ENCODE assay signal across 35 cellular contexts in genomic region chr6:137655291-137655690, GRCh38.
"Had no signal": no experiment of that assay in that cellular context is flagged by ENCODE, and none has a peak within 500 bp of the region (broad histone marks: within the 10 kb centered on the region; RNA-seq: fewer than 3 reads in every experiment).

No MANE protein-coding gene starts in this region.

- H3K36me3 ChIP-seq: MG63 had no signal

- H3K27me3 ChIP-seq: MG63 had no signal

- DNase-seq: Karpas-422, Kasumi-1, MG63, MM.1S, MV-4-11, NCI-H1048, NCI-H1092, NCI-H1092 treated with DMSO at 0.1 percent for 48 hours, NCI-H1105, NCI-H1105 treated with DMSO at 0.1 percent for 48 hours, NCI-H1417, NCI-H1417 treated with DMSO at 0.1 percent for 48 hours, NCI-H1436, NCI-H1436 treated with DMSO at 0.1 percent for 48 hours, NCI-H146, NCI-H1694, NCI-H1694 treated with DMSO at 0.1 percent for 48 hours, NCI-H187, NCI-H187 treated with DMSO at 0.1 percent for 48 hours, NCI-H1930, NCI-H2029, NCI-H2029 treated with DMSO at 0.1 percent for 48 hours, NCI-H2081, NCI-H2081 treated with DMSO at 0.1 percent for 48 hours, NCI-H2107, NCI-H2171, NCI-H2171 treated with DMSO at 0.1 percent for 48 hours, NCI-H2227 treated with DMSO at 0.1 percent for 48 hours, NCI-H226, NCI-H345, NCI-H446, NCI-H446 treated with DMSO at 0.1 percent for 48 hours, NCI-H510A, NCI-H510A treated with DMSO at 0.1 percent for 48 hours, NCI-H524 had no signal

- H3K4me3 ChIP-seq: MG63 had no signal
